17 cellular contexts compared by ENCODE assay signal in the genomic region with DNA sequence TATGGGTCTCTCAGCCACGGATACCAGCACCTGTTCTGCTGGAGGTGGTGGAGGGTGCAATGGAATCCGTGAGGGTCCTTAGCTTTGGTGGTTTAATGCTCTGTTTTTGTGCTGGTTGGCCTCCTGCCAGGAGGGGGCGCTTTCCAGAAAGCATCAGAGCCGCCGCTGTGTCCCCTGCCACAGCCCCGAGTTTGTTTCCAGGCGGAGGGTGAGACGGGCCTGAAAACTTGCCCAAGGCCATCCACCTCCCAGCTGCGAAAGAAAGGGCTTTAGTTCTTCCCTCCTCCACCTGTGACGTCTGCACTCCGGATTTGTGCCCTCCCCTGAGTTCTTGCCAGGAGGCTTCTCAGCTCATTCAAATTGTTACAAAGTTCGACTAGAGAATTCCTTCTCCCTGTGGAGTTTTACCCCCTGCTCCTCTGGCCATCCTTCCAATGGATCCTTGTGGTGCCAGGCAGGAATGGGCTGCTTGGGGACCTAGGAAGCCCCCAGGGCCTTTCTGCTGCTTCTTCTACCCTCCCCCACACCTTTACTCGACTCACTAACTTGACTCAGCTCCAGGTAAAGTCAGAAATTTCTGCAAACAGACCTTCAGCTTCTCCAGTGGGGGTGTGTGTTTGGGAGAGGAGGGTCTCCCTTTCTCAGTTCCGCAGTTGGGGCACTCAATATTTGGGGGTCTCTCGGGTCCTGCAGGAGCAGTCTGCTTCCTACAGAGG.
DNase-seq lines count a peak whose midpoint lies in the region; ATAC-seq, FAIRE-seq and TF ChIP-seq lines count a peak whose summit lies in the region.
"Had no signal": no experiment of that assay in that cellular context is flagged by ENCODE, and none has a peak within 500 bp of the region (broad histone marks: within the 10 kb centered on the region; RNA-seq: fewer than 3 reads in every experiment).

No MANE protein-coding gene starts in this region.

- H3K4me2 ChIP-seq in neural progenitor cell: no peak overlapping the region
- H3K4me2 ChIP-seq: BLaER1 treated with 17β-estradiol and CSF1 and Interleukin-3, amounts not matched to agents 10 nM and 100 nM had no signal

- H3K36me3 ChIP-seq in NT2/D1 (ENCODE audit: insufficient read depth, insufficient read length, low read length) (no peaks in the 10 kb centered on the region), bronchial epithelial cell (ENCODE audit: control insufficient read depth, insufficient read depth, low read length) (no peaks in the 10 kb centered on the region), neural progenitor cell (no peaks in the 10 kb centered on the region)
- H3K36me3 ChIP-seq: BLaER1 treated with 17β-estradiol and CSF1 and Interleukin-3, amounts not matched to agents 10 nM and 100 nM; heart left ventricle; thoracic aorta had no signal

- H4K20me1 ChIP-seq in neural progenitor cell (ENCODE audit: low read depth): no peaks in the 10 kb centered on the region
- H4K20me1 ChIP-seq: BLaER1 treated with 17β-estradiol and CSF1 and Interleukin-3, amounts not matched to agents 10 nM and 100 nM had no signal

- H3K4me3 Mint-ChIP-seq in neural progenitor cell: no peak overlapping the region

- TF ChIP-seq CTCF in GM12872 (IDR thresholded peaks at IDR 0.05; ENCODE audit: insufficient read depth, low read depth, low read length) (peak; percentile 46), bronchial epithelial cell (IDR thresholded peaks at IDR 0.05; ENCODE audit: insufficient read depth, low read length, severe bottlenecking) (no peak), neural progenitor cell (IDR thresholded peaks at IDR 0.05) (peak; percentile 32)

- H3K27me3 ChIP-seq in NT2/D1 (ENCODE audit: insufficient read depth, insufficient read length): no peaks in the 10 kb centered on the region
- no peaks in the 10 kb centered on the region for H3K27me3 ChIP-seq in bronchial epithelial cell (ENCODE audit: control insufficient read depth, insufficient read depth, low read length)
- no peaks in the 10 kb centered on the region for H3K27me3 ChIP-seq in neural progenitor cell
- H3K27me3 ChIP-seq: BLaER1 treated with 17β-estradiol and CSF1 and Interleukin-3, amounts not matched to agents 10 nM and 100 nM; heart left ventricle had no signal

- H3K9me3 Mint-ChIP-seq in neural progenitor cell: peaks cover 14% of the 10 kb centered on the region

- no peaks in the 10 kb centered on the region for H3K36me3 Mint-ChIP-seq in neural progenitor cell

- DNase-seq in NT2/D1 (ENCODE audit: low read depth, low spot score): no peak
- no peak for DNase-seq in bronchial epithelial cell (ENCODE audit: low read depth)
- no peak for DNase-seq in neural progenitor cell (ENCODE audit: low spot score)
- no peak for DNase-seq in stimulated activated CD4-positive, alpha-beta T cell treated with anti-CD3 and anti-CD28 coated beads, Interleukin-1b, Interleukin-23, amount 100 ng/mL, for 48 hours
- no peak for DNase-seq in NCI-H510A treated with DMSO at 0.1 percent for 48 hours (lab: John Stamatoyannopoulos, UW)
- DNase-seq: activated CD4-positive, CD25-positive, alpha-beta regulatory T cell; activated naive CD4-positive, alpha-beta T cell treated with anti-CD3 and anti-CD28 coated beads, Interleukin-2, amount 50 U/mL, for 16 hours; heart left ventricle; NCI-H2107; psoas muscle had no signal

- H3K79me2 ChIP-seq in neural progenitor cell (ENCODE audit: low read depth): no peaks in the 10 kb centered on the region

- peak overlapping the region; percentile 8 for H3K4me3 ChIP-seq in NT2/D1 (ENCODE audit: insufficient read length, low read depth)
- peak overlapping the region; percentile 39 for H3K4me3 ChIP-seq in bronchial epithelial cell (ENCODE audit: low read depth, low read length)
- no peak overlapping the region for H3K4me3 ChIP-seq in neural progenitor cell
- H3K4me3 ChIP-seq: BLaER1 treated with 17β-estradiol and CSF1 and Interleukin-3, amounts not matched to agents 10 nM and 100 nM; heart left ventricle; psoas muscle; thoracic aorta had no signal

- no peak overlapping the region for H3K27ac ChIP-seq in neural progenitor cell
- H3K27ac ChIP-seq: BLaER1 treated with 17β-estradiol and CSF1 and Interleukin-3, amounts not matched to agents 10 nM and 100 nM; heart left ventricle; psoas muscle; thoracic aorta had no signal

- no peak overlapping the region for H3K27ac Mint-ChIP-seq in neural progenitor cell

- H2AFZ ChIP-seq in neural progenitor cell (replicated peaks): peak overlapping the region; percentile 57

- no peaks in the 10 kb centered on the region for H3K9me3 ChIP-seq in NT2/D1 (ENCODE audit: insufficient read depth, low read length)
- H3K9me3 ChIP-seq in neural progenitor cell (ENCODE audit: low read depth): no peaks in the 10 kb centered on the region
- H3K9me3 ChIP-seq: psoas muscle, thoracic aorta had no signal

- H3K27me3 Mint-ChIP-seq in neural progenitor cell (ENCODE audit: insufficient read depth, low read depth): no peaks in the 10 kb centered on the region

- H3K9ac ChIP-seq in NT2/D1 (ENCODE audit: insufficient read length, low read depth): no peak overlapping the region
- no peak overlapping the region for H3K9ac ChIP-seq in neural progenitor cell
- H3K9ac ChIP-seq: BLaER1 treated with 17β-estradiol and CSF1 and Interleukin-3, amounts not matched to agents 10 nM and 100 nM had no signal

- no peak for ATAC-seq in HG02938 (IDR thresholded peaks at IDR 0.05; ENCODE audit: unreplicated experiment)
- no peak for ATAC-seq in HG03378 (IDR thresholded peaks at IDR 0.05; ENCODE audit: unreplicated experiment)
- ATAC-seq: heart left ventricle, psoas muscle had no signal

- no peak for FAIRE-seq in bronchial epithelial cell (lab: Jason Lieb, UNC)
- FAIRE-seq: endometrium, GM19239 had no signal

- H3K4me1 Mint-ChIP-seq in neural progenitor cell: no peaks in the 10 kb centered on the region

- no peaks in the 10 kb centered on the region for H3F3A ChIP-seq in neural progenitor cell (ENCODE audit: low read depth)

- H3K4me1 ChIP-seq in NT2/D1 (ENCODE audit: insufficient read depth, insufficient read length): no peaks in the 10 kb centered on the region
- no peaks in the 10 kb centered on the region for H3K4me1 ChIP-seq in neural progenitor cell
- H3K4me1 ChIP-seq: BLaER1 treated with 17β-estradiol and CSF1 and Interleukin-3, amounts not matched to agents 10 nM and 100 nM; heart left ventricle; psoas muscle had no signal
